ENCODE assay signal across 8 cellular contexts in genomic region chr7:113118074-113118959, GRCh38. TPM values are rescaled to one million over a fixed set of nuclear protein-coding genes. Genes with fewer than 3 reads are reported as not detected.
DNase-seq lines count a peak whose midpoint lies in the region; TF ChIP-seq lines count a peak whose summit lies in the region.

TSS of gene SMIM30 (minus strand) at chr7:113118554. CDS start at chr7:113117578, 976 bp downstream.

- H3K9me3 Mint-ChIP-seq in neural crest cell: no peaks in the 10 kb centered on the region

- H3K27me3 ChIP-seq in H7 (ENCODE audit: control insufficient read depth, insufficient read depth, low read length): no peaks in the 10 kb centered on the region; the same call in 1 of the 2 replicates
- no peaks in the 10 kb centered on the region for H3K27me3 ChIP-seq in MG63
- no peaks in the 10 kb centered on the region for H3K27me3 ChIP-seq in stomach smooth muscle (ENCODE audit: control insufficient read depth in 1 of 2, insufficient read depth in 2 of 2, low read length in 2 of 2)

- H3K27ac ChIP-seq in stomach smooth muscle (ENCODE audit: low read length): peak within 1 kb of the TSS; percentile 38

- H3K9me3 ChIP-seq in MG63: no peaks in the 10 kb centered on the region
- H3K9me3 ChIP-seq in stomach smooth muscle (ENCODE audit: control insufficient read depth in 2 of 2, low read length in 2 of 2): no peaks in the 10 kb centered on the region

- no peaks in the 10 kb centered on the region for H3K27me3 Mint-ChIP-seq in neural crest cell (ENCODE audit: low read depth)

- H3K36me3 ChIP-seq in H7 (replicated peaks; ENCODE audit: control insufficient read depth, insufficient read depth, low read length): peaks cover 2% of the 10 kb centered on the region
- H3K36me3 ChIP-seq in MG63: no peaks in the 10 kb centered on the region; the same call in 1 of the 2 replicates
- peaks cover 0 to 4% of the 10 kb centered on the region in 2 donors for H3K36me3 ChIP-seq in stomach smooth muscle (ENCODE audit: control insufficient read depth in 2 of 2, insufficient read depth in 2 of 2, low read length in 2 of 2)

- H3K27ac Mint-ChIP-seq in neural crest cell (ENCODE audit: unreplicated experiment): peak within 1 kb of the TSS; percentile 90

- H3K36me3 Mint-ChIP-seq in neural crest cell (ENCODE audit: low read depth): peaks cover 14% of the 10 kb centered on the region

- DNase-seq in ELF-1 (ENCODE audit: low read depth, low spot score) (peak; percentile 92), H7 (peak; percentile 71), MG63 (peak; percentile 84), SHP77 treated with DMSO at 0.1 percent for 48 hours (lab: John Stamatoyannopoulos, UW) (peak; percentile 89), fibroblast of villous mesenchyme (ENCODE audit: low read depth) (peak; percentile 87), neural crest cell (ENCODE audit: low read depth, low spot score) (peak; percentile 80)
- DNase-seq in activated effector memory CD4-positive, alpha-beta T cell treated with anti-CD3 and anti-CD28 coated beads, Interleukin-2, amount 50 U/mL, for 16 hours: peak; percentile 94

- peak within 1 kb of the TSS; percentile 91 for H3K4me3 Mint-ChIP-seq in neural crest cell

- TF ChIP-seq CTCF in fibroblast of villous mesenchyme (IDR thresholded peaks at IDR 0.05; ENCODE audit: insufficient read depth, low read depth, low read length): no peak
- peak; percentile 24 for TF ChIP-seq CTCF in neural crest cell (conservative IDR thresholded peaks at IDR 0.05)

- H3K4me3 ChIP-seq in H7 (ENCODE audit: insufficient read depth, low read depth, low read length): peak within 1 kb of the TSS; percentile 64
- H3K4me3 ChIP-seq in MG63: peak within 1 kb of the TSS; percentile 62
- H3K4me3 ChIP-seq in fibroblast of villous mesenchyme (ENCODE audit: low read depth, low read length): peak within 1 kb of the TSS; percentile 80
- H3K4me3 ChIP-seq in stomach smooth muscle (ENCODE audit: low read length in 2 of 2): peak within 1 kb of the TSS; percentile 83 to 86

- peak within 1 kb of the TSS; percentile 66 to 69 for H3K9ac ChIP-seq in stomach smooth muscle (ENCODE audit: low read length in 2 of 2)

- peaks cover 2% of the 10 kb centered on the region for H3K4me1 ChIP-seq in stomach smooth muscle (ENCODE audit: control insufficient read depth, insufficient read depth, low read length)

- peaks cover 22% of the 10 kb centered on the region for H3K4me1 Mint-ChIP-seq in neural crest cell

RNA-seq across cellular contexts. Expression of gene SMIM30, which starts in this region (rescaled TPM):
- 44.7 and 46.1 TPM in 2 replicates for total RNA-seq in H7 (2014; rRNA removed; shearing (Covaris generic))
- 44.4 and 45.1 TPM in 2 replicates for total RNA-seq in MG63 (2014; rRNA removed; shearing (Covaris generic); ENCODE audit: low replicate concordance)
- total RNA-seq in fibroblast of villous mesenchyme (47.4 and 75.6 TPM in 2 replicates), neural crest cell (38.7 and 39.8 TPM in 2 replicates)

Comparison
In these comparisons a context has a peak if more than half of its experiments do, and no peak if none do; other contexts are left out.
1. Peak in every context shown above with its lines: DNase-seq, H3K4me3 ChIP-seq and H3K27ac ChIP-seq.